In genomic region chr1:92980732-92981647, GRCh38 we compare ENCODE assay signal across 8 cellular contexts. TPM values are rescaled to one million over a fixed set of nuclear protein-coding genes. Genes with fewer than 3 reads are reported as not detected.
DNase-seq lines count a peak whose midpoint lies in the region; ATAC-seq and TF ChIP-seq lines count a peak whose summit lies in the region.

No MANE protein-coding gene starts in this region.

- peaks cover 7% of the 10 kb centered on the region for H3K36me3 Mint-ChIP-seq in activated CD4-positive, alpha-beta memory T cell treated with anti-CD3 and anti-CD28 coated beads, Interleukin-2, amount 10 ng/mL, durations not matched to agents 7 days and 5 days (ENCODE audit: low read depth)
- no peaks in the 10 kb centered on the region for H3K36me3 Mint-ChIP-seq in endothelial cell (ENCODE audit: low read depth, unreplicated experiment)

- H3K27me3 Mint-ChIP-seq in activated CD4-positive, alpha-beta memory T cell treated with anti-CD3 and anti-CD28 coated beads, Interleukin-2, amount 10 ng/mL, durations not matched to agents 7 days and 5 days = no peaks in the 10 kb centered on the region
- no peaks in the 10 kb centered on the region for H3K27me3 Mint-ChIP-seq in endothelial cell (ENCODE audit: unreplicated experiment)

- POLR2A ChIA-PET in activated CD4-positive, alpha-beta memory T cell treated with anti-CD3 and anti-CD28 coated beads, Interleukin-2, amount 10 ng/mL, durations not matched to agents 7 days and 5 days (lab: Charles Lee) = interaction anchor here (0.9 to 13.9 kb wide), 17 partner anchors 9 to 496 kb away, joined by 3 to 259 read pairs (median 5); partner anchors contain the start of genes DIPK1A and MTF2

- peaks cover 58% of the 10 kb centered on the region for H3K4me1 Mint-ChIP-seq in activated CD4-positive, alpha-beta memory T cell treated with anti-CD3 and anti-CD28 coated beads, Interleukin-2, amount 10 ng/mL, durations not matched to agents 7 days and 5 days
- no peaks in the 10 kb centered on the region for H3K4me1 Mint-ChIP-seq in endothelial cell (ENCODE audit: unreplicated experiment)

- intact Hi-C loops in Right ventricle myocardium inferior (cut with DNase I) = no loop called here

- TF ChIP-seq CTCF in endothelial cell (IDR thresholded peaks at IDR 0.05; ENCODE audit: unreplicated experiment) = no peak

- peak overlapping the region; percentile 97 for H3K27ac Mint-ChIP-seq in activated CD4-positive, alpha-beta memory T cell treated with anti-CD3 and anti-CD28 coated beads, Interleukin-2, amount 10 ng/mL, durations not matched to agents 7 days and 5 days
- H3K27ac Mint-ChIP-seq in endothelial cell (ENCODE audit: unreplicated experiment) = no peak overlapping the region

- peak overlapping the region; percentile 59 for H3K4me3 Mint-ChIP-seq in activated CD4-positive, alpha-beta memory T cell treated with anti-CD3 and anti-CD28 coated beads, Interleukin-2, amount 10 ng/mL, durations not matched to agents 7 days and 5 days
- H3K4me3 Mint-ChIP-seq in endothelial cell (ENCODE audit: unreplicated experiment) = no peak overlapping the region

- peaks cover 4% of the 10 kb centered on the region for H3K9me3 Mint-ChIP-seq in activated CD4-positive, alpha-beta memory T cell treated with anti-CD3 and anti-CD28 coated beads, Interleukin-2, amount 10 ng/mL, durations not matched to agents 7 days and 5 days
- no peaks in the 10 kb centered on the region for H3K9me3 Mint-ChIP-seq in endothelial cell (ENCODE audit: unreplicated experiment)

- peak; percentile 62 for DNase-seq in activated CD4-positive, alpha-beta memory T cell treated with anti-CD3 and anti-CD28 coated beads, Interleukin-2, amount 10 ng/mL, durations not matched to agents 7 days and 5 days
- DNase-seq in pons (ENCODE audit: low spot score) (peak; percentile 67), endothelial cell (ENCODE audit: low spot score) (no peak), DMS53 (lab: John Stamatoyannopoulos, UW) (no peak), NCI-H2227 treated with DMSO at 0.1 percent for 48 hours (lab: John Stamatoyannopoulos, UW) (no peak), Right ventricle myocardium inferior (ENCODE audit: missing footprints) (no peak)

- CTCF ChIA-PET in activated CD4-positive, alpha-beta memory T cell treated with anti-CD3 and anti-CD28 coated beads, Interleukin-2, amount 10 ng/mL, durations not matched to agents 7 days and 5 days (lab: Charles Lee) = interaction anchor here (0.8 to 4.8 kb wide), 13 partner anchors 9 to 230 kb away, joined by 3 to 60 read pairs (median 6); partner anchors contain the start of genes DIPK1A and RPL5

- ATAC-seq in GM19328 (IDR thresholded peaks at IDR 0.05; ENCODE audit: unreplicated experiment) (peak; percentile 43), HG03066 (IDR thresholded peaks at IDR 0.05; ENCODE audit: low read depth, unreplicated experiment) (peak; percentile 57), Right ventricle myocardium inferior (no peak)

RNA-seq across cellular contexts. Expression of gene DIPK1A, which starts 19.7 kb away (rescaled TPM):
- total RNA-seq in activated CD4-positive, alpha-beta memory T cell treated with anti-CD3 and anti-CD28 coated beads, Interleukin-2, amount 10 ng/mL, durations not matched to agents 7 days and 5 days = 10 to 100 TPM; 12.7 to 17.2 TPM
- total RNA-seq in endothelial cell (ENCODE audit: unreplicated experiment) = 3.9 TPM
- total RNA-seq in Right ventricle myocardium inferior = 6.7 TPM

Comparison
In these comparisons a context has a peak if more than half of its experiments do, and no peak if none do; other contexts are left out.
1. DNase-seq: peak in activated CD4-positive, alpha-beta memory T cell treated with anti-CD3 and anti-CD28 coated beads, Interleukin-2, amount 10 ng/mL, durations not matched to agents 7 days and 5 days (single experiment) and pons (single experiment); none in endothelial cell (single experiment), DMS53 (single experiment), NCI-H2227 treated with DMSO at 0.1 percent for 48 hours (single experiment) and Right ventricle myocardium inferior (single experiment).